Comparison of ENCODE assay signal across 8 cellular contexts in genomic region chr2:161418715-161419337, GRCh38. TPM values are rescaled to one million over a fixed set of nuclear protein-coding genes. Genes with fewer than 3 reads are reported as not detected.
DNase-seq lines count a peak whose midpoint lies in the region; ATAC-seq and TF ChIP-seq lines count a peak whose summit lies in the region.

No MANE protein-coding gene starts in this region.

- intact Hi-C loops in mucosa of descending colon (cut with DNase I, micrococcal nuclease) (no loop called here), PC-3 (cut with micrococcal nuclease) (loop anchor here (10.0 kb wide), 2 partner anchors 136 to 526 kb away; no protein-coding TSS in a partner anchor)

- no peaks in the 10 kb centered on the region for H3K9me2 ChIP-seq in PC-3 (replicated peaks; ENCODE audit: low read length)

- peaks cover 26% of the 10 kb centered on the region for H3K4me1 Mint-ChIP-seq in activated T-helper 17 cell treated with anti-CD3 and anti-CD28 coated beads, Interleukin-2, amount 50 U/mL, for 72 hours

- H3F3A ChIP-seq in PC-3 (ENCODE audit: low read length, unreplicated experiment), result no peaks in the 10 kb centered on the region

- H3K36me3 ChIP-seq in HAP-1 (replicated peaks), result no peaks in the 10 kb centered on the region
- no peaks in the 10 kb centered on the region for H3K36me3 ChIP-seq in mucosa of descending colon (ENCODE audit: low read depth)
- no peaks in the 10 kb centered on the region for H3K36me3 ChIP-seq in PC-3 (ENCODE audit: low read depth, low read length)

- no peak overlapping the region for H3K27ac ChIP-seq in PC-3 (ENCODE audit: low read length)

- no peaks in the 10 kb centered on the region for H4K20me1 ChIP-seq in PC-3 (ENCODE audit: low read length)

- POLR2A ChIA-PET in PC-3 (lab: Charles Lee; ENCODE audit: unreplicated experiment), result no interaction called here

- peak overlapping the region; percentile 14 for H3K4me3 Mint-ChIP-seq in activated T-helper 17 cell treated with anti-CD3 and anti-CD28 coated beads, Interleukin-2, amount 50 U/mL, for 72 hours

- peaks cover 6% of the 10 kb centered on the region for H3K36me3 Mint-ChIP-seq in activated T-helper 17 cell treated with anti-CD3 and anti-CD28 coated beads, Interleukin-2, amount 50 U/mL, for 72 hours (ENCODE audit: low read depth)

- BruUV-seq in PC-3 (replicated peaks; lab: Mats Ljungman, UMichigan), result no TSS peak

- H3K27me3 ChIP-seq in HAP-1 (ENCODE audit: low read depth), result no peaks in the 10 kb centered on the region
- no peaks in the 10 kb centered on the region for H3K27me3 ChIP-seq in PC-3 (ENCODE audit: low read length)

- no peak overlapping the region for H3K4me2 ChIP-seq in PC-3 (ENCODE audit: low read length)

- H3K4me1 ChIP-seq in HAP-1, result peaks cover 28% of the 10 kb centered on the region
- peaks cover 46% of the 10 kb centered on the region for H3K4me1 ChIP-seq in mucosa of descending colon (ENCODE audit: low read depth)
- peaks cover 6% of the 10 kb centered on the region; the same call in 1 of the 2 replicates for H3K4me1 ChIP-seq in PC-3 (ENCODE audit: insufficient read depth, low read length)

- H3K9ac ChIP-seq in PC-3 (ENCODE audit: low read length), result no peak overlapping the region

- no peaks in the 10 kb centered on the region for H3K79me2 ChIP-seq in PC-3 (ENCODE audit: low read length)

- H3K27me3 Mint-ChIP-seq in activated T-helper 17 cell treated with anti-CD3 and anti-CD28 coated beads, Interleukin-2, amount 50 U/mL, for 72 hours, result peaks cover 82% of the 10 kb centered on the region

- no peak for TF ChIP-seq CTCF in mucosa of descending colon (IDR thresholded peaks at IDR 0.05)
- no peak for TF ChIP-seq CTCF in PC-3 (conservative IDR thresholded peaks at IDR 0.05; ENCODE audit: low read depth, low read length)

- DNase-seq in DMS 273 (lab: John Stamatoyannopoulos, UW; ENCODE audit: unreplicated experiment), result peak; percentile 92
- DNase-seq in HAP-1 (ENCODE audit: low spot score in 2 of 2), result peak in 1 of 2 experiments; percentile 60
- DNase-seq in mucosa of descending colon, result peak; percentile 44 to 56 (median 52)
- no peak for DNase-seq in NCI-H345 (lab: John Stamatoyannopoulos, UW)
- DNase-seq in NCI-H2029 (lab: John Stamatoyannopoulos, UW), result no peak
- no peak for DNase-seq in PC-3
- no peak for DNase-seq in COLO829 (ENCODE audit: low spot score)

- no peaks in the 10 kb centered on the region for H3K9me3 Mint-ChIP-seq in activated T-helper 17 cell treated with anti-CD3 and anti-CD28 coated beads, Interleukin-2, amount 50 U/mL, for 72 hours

- H3K4me3 ChIP-seq in HAP-1 (peak overlapping the region; percentile 18), mucosa of descending colon (no peak overlapping the region), PC-3 (ENCODE audit: low read length) (no peak overlapping the region)

- in situ Hi-C loops in HAP-1 (cut with MboI; ENCODE audit: low sequenced_read_pairs), result no loop called here

- CTCF ChIA-PET in PC-3 (lab: Charles Lee), result no interaction called here

- no peak overlapping the region for H3K27ac Mint-ChIP-seq in activated T-helper 17 cell treated with anti-CD3 and anti-CD28 coated beads, Interleukin-2, amount 50 U/mL, for 72 hours

- ATAC-seq in activated T-helper 17 cell treated with anti-CD3 and anti-CD28 coated beads, Interleukin-2, amount 50 U/mL, for 72 hours (replicated peaks), result no peak
- peak; percentile 47 for ATAC-seq in mucosa of descending colon
- ATAC-seq in PC-3, result no peak

- no peak overlapping the region for H2AFZ ChIP-seq in PC-3 (ENCODE audit: low read length)

- H3K9me3 ChIP-seq in HAP-1 (no peaks in the 10 kb centered on the region), mucosa of descending colon (no peaks in the 10 kb centered on the region), PC-3 (ENCODE audit: low read length) (no peaks in the 10 kb centered on the region)

RNA-seq across cellular contexts. Expression of gene TBR1, which starts 2.7 kb away (rescaled TPM):
- under 1 TPM; 0.05 to 0.06 TPM for total RNA-seq in activated T-helper 17 cell treated with anti-CD3 and anti-CD28 coated beads, Interleukin-2, amount 50 U/mL, for 72 hours
- total RNA-seq in mucosa of descending colon, result not detected
- total RNA-seq in PC-3 (2014; rRNA removed), result not detected in 2 replicates

Comparison
In these comparisons a context has a peak if more than half of its experiments do, and no peak if none do; other contexts are left out.
1. DNase-seq: peak in DMS 273 (single experiment) and mucosa of descending colon (3 of 3); none in NCI-H345 (single experiment), NCI-H2029 (single experiment), PC-3 (single experiment) and COLO829 (single experiment).